10 cellular contexts compared by ENCODE assay signal in genomic region chr9:118829334-118829733, GRCh38.
DNase-seq lines count a peak whose midpoint lies in the region; ATAC-seq and TF ChIP-seq lines count a peak whose summit lies in the region.
"Had no signal": no experiment of that assay in that cellular context is flagged by ENCODE, and none has a peak within 500 bp of the region (broad histone marks: within the 10 kb centered on the region; RNA-seq: fewer than 3 reads in every experiment).

No MANE protein-coding gene starts in this region.

- peak; percentile 16 to 77 (median 52) for TF ChIP-seq CTCF in heart right ventricle (IDR thresholded peaks at IDR 0.05)
- TF ChIP-seq CTCF in retinal pigment epithelial cell (conservative IDR thresholded peaks at IDR 0.05; ENCODE audit: low read depth, low read length): peak; percentile 53

- H3K4me3 ChIP-seq in NT2/D1 (ENCODE audit: insufficient read length, low read depth) (no peak overlapping the region), heart right ventricle (no peak overlapping the region), retinal pigment epithelial cell (ENCODE audit: low read length) (no peak overlapping the region)

- H3K27ac ChIP-seq in heart right ventricle: no peak overlapping the region

- peaks cover 3% of the 10 kb centered on the region for H3K9me3 Mint-ChIP-seq in stimulated activated memory B cell treated with anti-CD40 and anti-IgM and Interleukin-4, amounts not matched to agents 10 μg/mL and 1 μg/mL and 100 μg/mL, for 72 hours

- no peak overlapping the region for H3K4me3 Mint-ChIP-seq in stimulated activated memory B cell treated with anti-CD40 and anti-IgM and Interleukin-4, amounts not matched to agents 10 μg/mL and 1 μg/mL and 100 μg/mL, for 72 hours
- H3K4me3 Mint-ChIP-seq: activated T-cell treated with anti-CD3 and anti-CD28 coated beads, Interleukin-2, amount 50 U/mL, for 4 hours; IgD-negative memory B cell had no signal

- H3K4me1 ChIP-seq in NT2/D1 (ENCODE audit: insufficient read depth, insufficient read length): no peaks in the 10 kb centered on the region
- no peaks in the 10 kb centered on the region for H3K4me1 ChIP-seq in heart right ventricle

- H3K9me3 ChIP-seq in NT2/D1 (ENCODE audit: insufficient read depth, low read length) (no peaks in the 10 kb centered on the region), heart right ventricle (no peaks in the 10 kb centered on the region)

- no peaks in the 10 kb centered on the region for H3K36me3 ChIP-seq in NT2/D1 (ENCODE audit: insufficient read depth, insufficient read length, low read length)
- no peaks in the 10 kb centered on the region for H3K36me3 ChIP-seq in heart right ventricle

- no peaks in the 10 kb centered on the region for H3K27me3 Mint-ChIP-seq in stimulated activated memory B cell treated with anti-CD40 and anti-IgM and Interleukin-4, amounts not matched to agents 10 μg/mL and 1 μg/mL and 100 μg/mL, for 72 hours
- H3K27me3 Mint-ChIP-seq: IgD-negative memory B cell had no signal

- no peak for ATAC-seq in heart right ventricle
- no peak for ATAC-seq in stimulated activated memory B cell treated with anti-CD40 and anti-IgM and Interleukin-4, amounts not matched to agents 10 μg/mL and 1 μg/mL and 100 μg/mL, for 72 hours
- ATAC-seq: activated T-cell treated with anti-CD3 and anti-CD28 coated beads, Interleukin-2, amount 50 U/mL, for 4 hours had no signal

- H3K27ac Mint-ChIP-seq in stimulated activated memory B cell treated with anti-CD40 and anti-IgM and Interleukin-4, amounts not matched to agents 10 μg/mL and 1 μg/mL and 100 μg/mL, for 72 hours: no peak overlapping the region
- H3K27ac Mint-ChIP-seq: IgD-negative memory B cell had no signal

- H3K27me3 ChIP-seq in NT2/D1 (ENCODE audit: insufficient read depth, insufficient read length): no peaks in the 10 kb centered on the region
- no peaks in the 10 kb centered on the region for H3K27me3 ChIP-seq in heart right ventricle

- DNase-seq in NCI-H1105 treated with DMSO at 0.1 percent for 48 hours (lab: John Stamatoyannopoulos, UW) (peak; percentile 13), NCI-H1105 (lab: John Stamatoyannopoulos, UW) (no peak), NT2/D1 (ENCODE audit: low read depth, low spot score) (peak; percentile 13), heart right ventricle (no peak), retinal pigment epithelial cell (ENCODE audit: low read depth) (no peak), NCI-H1694 (lab: John Stamatoyannopoulos, UW) (no peak), HuH-7 (ENCODE audit: low spot score) (no peak)
- DNase-seq: activated T-cell treated with anti-CD3 and anti-CD28 coated beads, Interleukin-2, amount 50 U/mL, for 4 hours had no signal

- intact Hi-C loops in heart right ventricle (cut with DNase I): loop anchor here in 8 of 10 donors (1.0 to 5.0 kb wide), 7 partner anchors 458 to 538 kb away; partner anchors contain the start of gene BRINP1 (in 4 of the 8)

- no peaks in the 10 kb centered on the region for H3K36me3 Mint-ChIP-seq in stimulated activated memory B cell treated with anti-CD40 and anti-IgM and Interleukin-4, amounts not matched to agents 10 μg/mL and 1 μg/mL and 100 μg/mL, for 72 hours
- H3K36me3 Mint-ChIP-seq: IgD-negative memory B cell had no signal

- no peaks in the 10 kb centered on the region for H3K4me1 Mint-ChIP-seq in stimulated activated memory B cell treated with anti-CD40 and anti-IgM and Interleukin-4, amounts not matched to agents 10 μg/mL and 1 μg/mL and 100 μg/mL, for 72 hours
- H3K4me1 Mint-ChIP-seq: IgD-negative memory B cell had no signal

- H3K9ac ChIP-seq in NT2/D1 (ENCODE audit: insufficient read length, low read depth): no peak overlapping the region

Comparison
In these comparisons a context has a peak if more than half of its experiments do, and no peak if none do; other contexts are left out.
1. DNase-seq: peak in NCI-H1105 treated with DMSO at 0.1 percent for 48 hours (single experiment) and NT2/D1 (single experiment); none in NCI-H1105 (single experiment), heart right ventricle (0 of 2), retinal pigment epithelial cell (single experiment), NCI-H1694 (single experiment) and HuH-7 (single experiment).